ENCODE assay signal across 19 cellular contexts in the genomic region with DNA sequence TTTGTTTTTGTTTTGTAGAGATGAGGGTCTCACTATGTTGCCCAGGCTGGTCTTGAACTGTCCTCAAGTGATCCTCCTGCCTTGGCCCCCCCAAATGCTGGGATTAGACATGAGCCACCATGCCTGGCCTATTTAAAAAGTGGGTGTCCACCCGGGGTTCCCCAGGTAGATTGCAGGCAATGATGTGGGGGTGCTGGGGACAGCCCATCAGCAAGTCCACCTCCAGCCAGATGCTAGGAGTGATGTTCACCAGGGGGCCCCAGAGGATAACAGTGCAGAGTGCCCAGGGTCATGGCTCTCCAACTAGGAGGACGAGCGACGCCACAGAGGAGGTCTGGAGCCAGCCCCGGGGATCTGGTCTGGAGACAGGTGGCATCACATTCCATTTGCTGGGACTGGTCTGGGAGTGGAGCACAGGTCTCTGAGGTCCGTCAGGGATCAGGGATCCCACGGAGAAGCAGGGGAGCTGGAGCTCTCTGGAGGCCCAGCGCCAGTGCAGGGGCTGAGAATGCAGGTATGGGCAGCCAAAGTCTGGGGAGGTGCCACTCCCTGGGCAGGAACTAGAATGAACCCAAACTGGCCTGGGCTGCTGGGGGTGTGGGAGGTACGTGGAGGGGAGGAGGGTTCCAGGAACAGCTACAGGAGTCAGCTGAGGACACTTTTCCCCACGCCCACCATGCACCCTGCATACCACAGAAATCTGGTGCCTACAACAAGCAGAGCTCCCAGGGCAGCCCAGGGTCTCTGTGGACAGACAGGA. TPM values are rescaled to one million over a fixed set of nuclear protein-coding genes. Genes with fewer than 3 reads are reported as not detected.
DNase-seq lines count a peak whose midpoint lies in the region; ATAC-seq and TF ChIP-seq lines count a peak whose summit lies in the region.
"Had no signal": no experiment of that assay in that cellular context is flagged by ENCODE, and none has a peak within 500 bp of the region (broad histone marks: within the 10 kb centered on the region; RNA-seq: fewer than 3 reads in every experiment).

No MANE protein-coding gene starts in this region.

- no peak overlapping the region for H3K4me3 Mint-ChIP-seq in activated T-helper 1 cell treated with anti-CD3 and anti-CD28 coated beads, Interleukin-12 subunit alpha, Interleukin-12 subunit beta, Interleukin-2, Interleukin-4 antibody, amounts not matched to agents 30 ng/mL and 10 ng/mL and 1 ng/mL, durations not matched to agents 14 hours and 24 hours and 36 hours
- H3K4me3 Mint-ChIP-seq: activated naive CD8-positive, alpha-beta T cell treated with anti-CD3 and anti-CD28 coated beads for 36 hours; brain; T-helper 2 cell treated with Interferon-gamma antibody and Interleukin-4, amounts not matched to agents 5 μg/mL and 100 μg/mL, for 36 hours had no signal

- no peaks in the 10 kb centered on the region for H3K9me3 Mint-ChIP-seq in activated T-helper 1 cell treated with anti-CD3 and anti-CD28 coated beads, Interleukin-12 subunit alpha, Interleukin-12 subunit beta, Interleukin-2, Interleukin-4 antibody, amounts not matched to agents 30 ng/mL and 10 ng/mL and 1 ng/mL, durations not matched to agents 14 hours and 24 hours and 36 hours
- H3K9me3 Mint-ChIP-seq: activated naive CD8-positive, alpha-beta T cell treated with anti-CD3 and anti-CD28 coated beads for 36 hours; T-helper 2 cell treated with Interferon-gamma antibody and Interleukin-4, amounts not matched to agents 5 μg/mL and 100 μg/mL, for 36 hours had no signal

- no peaks in the 10 kb centered on the region for H3K36me3 Mint-ChIP-seq in activated T-helper 1 cell treated with anti-CD3 and anti-CD28 coated beads, Interleukin-12 subunit alpha, Interleukin-12 subunit beta, Interleukin-2, Interleukin-4 antibody, amounts not matched to agents 30 ng/mL and 10 ng/mL and 1 ng/mL, durations not matched to agents 14 hours and 24 hours and 36 hours (ENCODE audit: low read depth)
- H3K36me3 Mint-ChIP-seq: brain had no signal

- TF ChIP-seq EP300 in Ishikawa (IDR thresholded peaks at IDR 0.05; ENCODE audit: borderline replicate concordance), result no peak

- no peak overlapping the region for H3K27ac Mint-ChIP-seq in activated T-helper 1 cell treated with anti-CD3 and anti-CD28 coated beads, Interleukin-12 subunit alpha, Interleukin-12 subunit beta, Interleukin-2, Interleukin-4 antibody, amounts not matched to agents 30 ng/mL and 10 ng/mL and 1 ng/mL, durations not matched to agents 14 hours and 24 hours and 36 hours
- H3K27ac Mint-ChIP-seq: activated naive CD8-positive, alpha-beta T cell treated with anti-CD3 and anti-CD28 coated beads for 36 hours; brain; T-helper 2 cell treated with Interferon-gamma antibody and Interleukin-4, amounts not matched to agents 5 μg/mL and 100 μg/mL, for 36 hours had no signal

- no peaks in the 10 kb centered on the region; the same call in 1 of the 2 replicates for H3K27me3 ChIP-seq in GM06990 (replicated peaks; ENCODE audit: control insufficient read depth, insufficient read depth, low read length)
- peaks cover 1% of the 10 kb centered on the region for H3K27me3 ChIP-seq in brain microvascular endothelial cell (replicated peaks)

- TF ChIP-seq RAD21 in Ishikawa (IDR thresholded peaks at IDR 0.05; ENCODE audit: low read depth), result 0 out of 2 replicates have a peak, but pooled peaks have one; percentile 9

- H3K4me3 ChIP-seq in GM06990 (replicated peaks; ENCODE audit: low read depth, low read length), result no peak overlapping the region
- H3K4me3 ChIP-seq in brain microvascular endothelial cell (ENCODE audit: low read depth, low read length), result no peak overlapping the region
- H3K4me3 ChIP-seq: skin epidermis, tibial artery had no signal

- H3K4me1 Mint-ChIP-seq in activated T-helper 1 cell treated with anti-CD3 and anti-CD28 coated beads, Interleukin-12 subunit alpha, Interleukin-12 subunit beta, Interleukin-2, Interleukin-4 antibody, amounts not matched to agents 30 ng/mL and 10 ng/mL and 1 ng/mL, durations not matched to agents 14 hours and 24 hours and 36 hours (ENCODE audit: low read depth), result no peaks in the 10 kb centered on the region
- H3K4me1 Mint-ChIP-seq: activated naive CD8-positive, alpha-beta T cell treated with anti-CD3 and anti-CD28 coated beads for 36 hours; brain had no signal

- in situ Hi-C loops in brain microvascular endothelial cell (cut with HindIII; ENCODE audit: low pct_ligation_motif_present, low sequenced_read_pairs), result no loop called here

- TF ChIP-seq CTCF in GM06990 (IDR thresholded peaks at IDR 0.05; ENCODE audit: insufficient read depth, low read length, poor library complexity, severe bottlenecking) (peak; percentile 13), brain microvascular endothelial cell (IDR thresholded peaks at IDR 0.05; ENCODE audit: low read depth, low read length, missing control alignments) (peak; percentile 25)

- no peaks in the 10 kb centered on the region for H3K27me3 Mint-ChIP-seq in activated T-helper 1 cell treated with anti-CD3 and anti-CD28 coated beads, Interleukin-12 subunit alpha, Interleukin-12 subunit beta, Interleukin-2, Interleukin-4 antibody, amounts not matched to agents 30 ng/mL and 10 ng/mL and 1 ng/mL, durations not matched to agents 14 hours and 24 hours and 36 hours (ENCODE audit: insufficient read depth)

- DNase-seq in GM06990 (ENCODE audit: extremely low read depth, insufficient read length) (no peak), brain microvascular endothelial cell (no peak), left kidney (ENCODE audit: low read depth, low spot score) (peak; percentile 20), left colon (no peak), NCI-H1092 treated with DMSO at 0.1 percent for 48 hours (lab: John Stamatoyannopoulos, UW) (no peak)
- DNase-seq in activated T-helper 1 cell treated with anti-CD3 and anti-CD28 coated beads, Interleukin-12 subunit alpha, Interleukin-12 subunit beta, Interleukin-2, Interleukin-4 antibody, amounts not matched to agents 30 ng/mL and 10 ng/mL and 1 ng/mL, durations not matched to agents 14 hours and 24 hours and 36 hours (ENCODE audit: low spot score), result no peak
- DNase-seq: activated naive CD8-positive, alpha-beta T cell treated with anti-CD3 and anti-CD28 coated beads for 36 hours; C1 segment of cervical spinal cord; DMS79; NCI-H1048; NCI-H774; occipital lobe; SHP77; stimulated activated CD4-positive, alpha-beta T cell treated with anti-CD3 and anti-CD28 coated beads, Interleukin-4, amount 100 ng/mL, for 4 hours; tibial artery had no signal

- H3K36me3 ChIP-seq in GM06990 (ENCODE audit: control insufficient read depth, insufficient read depth, low read length) (no peaks in the 10 kb centered on the region), brain microvascular endothelial cell (replicated peaks) (no peaks in the 10 kb centered on the region)
- H3K36me3 ChIP-seq: tibial artery had no signal

- intact Hi-C loops in left colon (cut with DNase I, micrococcal nuclease), result no loop called here
- intact Hi-C loops in activated T-helper 1 cell treated with anti-CD3 and anti-CD28 coated beads, Interleukin-12 subunit alpha, Interleukin-12 subunit beta, Interleukin-2, Interleukin-4 antibody, amounts not matched to agents 30 ng/mL and 10 ng/mL and 1 ng/mL, durations not matched to agents 14 hours and 24 hours and 36 hours (cut with micrococcal nuclease), result no loop called here

- ATAC-seq in left colon, result no peak

- no peak overlapping the region for H3K27ac ChIP-seq in brain microvascular endothelial cell
- H3K27ac ChIP-seq: skin epidermis, tibial artery had no signal

TF ChIP-seq in Ishikawa, 13 proteins besides CTCF, POLR2A, EP300 and RAD21:
- TF ChIP-seq, protein P1, sequence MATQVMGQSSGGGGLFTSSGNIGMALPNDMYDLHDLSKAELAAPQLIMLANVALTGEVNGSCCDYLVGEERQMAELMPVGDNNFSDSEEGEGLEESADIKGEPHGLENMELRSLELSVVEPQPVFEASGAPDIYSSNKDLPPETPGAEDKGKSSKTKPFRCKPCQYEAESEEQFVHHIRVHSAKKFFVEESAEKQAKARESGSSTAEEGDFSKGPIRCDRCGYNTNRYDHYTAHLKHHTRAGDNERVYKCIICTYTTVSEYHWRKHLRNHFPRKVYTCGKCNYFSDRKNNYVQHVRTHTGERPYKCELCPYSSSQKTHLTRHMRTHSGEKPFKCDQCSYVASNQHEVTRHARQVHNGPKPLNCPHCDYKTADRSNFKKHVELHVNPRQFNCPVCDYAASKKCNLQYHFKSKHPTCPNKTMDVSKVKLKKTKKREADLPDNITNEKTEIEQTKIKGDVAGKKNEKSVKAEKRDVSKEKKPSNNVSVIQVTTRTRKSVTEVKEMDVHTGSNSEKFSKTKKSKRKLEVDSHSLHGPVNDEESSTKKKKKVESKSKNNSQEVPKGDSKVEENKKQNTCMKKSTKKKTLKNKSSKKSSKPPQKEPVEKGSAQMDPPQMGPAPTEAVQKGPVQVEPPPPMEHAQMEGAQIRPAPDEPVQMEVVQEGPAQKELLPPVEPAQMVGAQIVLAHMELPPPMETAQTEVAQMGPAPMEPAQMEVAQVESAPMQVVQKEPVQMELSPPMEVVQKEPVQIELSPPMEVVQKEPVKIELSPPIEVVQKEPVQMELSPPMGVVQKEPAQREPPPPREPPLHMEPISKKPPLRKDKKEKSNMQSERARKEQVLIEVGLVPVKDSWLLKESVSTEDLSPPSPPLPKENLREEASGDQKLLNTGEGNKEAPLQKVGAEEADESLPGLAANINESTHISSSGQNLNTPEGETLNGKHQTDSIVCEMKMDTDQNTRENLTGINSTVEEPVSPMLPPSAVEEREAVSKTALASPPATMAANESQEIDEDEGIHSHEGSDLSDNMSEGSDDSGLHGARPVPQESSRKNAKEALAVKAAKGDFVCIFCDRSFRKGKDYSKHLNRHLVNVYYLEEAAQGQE (IDR thresholded peaks at IDR 0.05; ENCODE audit: low read depth), result no peak
- TF ChIP-seq, protein P2, sequence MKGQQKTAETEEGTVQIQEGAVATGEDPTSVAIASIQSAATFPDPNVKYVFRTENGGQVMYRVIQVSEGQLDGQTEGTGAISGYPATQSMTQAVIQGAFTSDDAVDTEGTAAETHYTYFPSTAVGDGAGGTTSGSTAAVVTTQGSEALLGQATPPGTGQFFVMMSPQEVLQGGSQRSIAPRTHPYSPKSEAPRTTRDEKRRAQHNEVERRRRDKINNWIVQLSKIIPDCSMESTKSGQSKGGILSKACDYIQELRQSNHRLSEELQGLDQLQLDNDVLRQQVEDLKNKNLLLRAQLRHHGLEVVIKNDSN (IDR thresholded peaks at IDR 0.05), result no peak
- TF ChIP-seq NFIC (IDR thresholded peaks at IDR 0.05), result no peak

RNA-seq across cellular contexts. Expression of a gene that starts 51.2 kb away (rescaled TPM):
- 10 to 100 TPM; 36.4 to 66.2 TPM for total RNA-seq in left colon
- 3.0 and 3.7 TPM in 2 replicates for total RNA-seq in activated T-helper 1 cell treated with anti-CD3 and anti-CD28 coated beads, Interleukin-12 subunit alpha, Interleukin-12 subunit beta, Interleukin-2, Interleukin-4 antibody, amounts not matched to agents 30 ng/mL and 10 ng/mL and 1 ng/mL, durations not matched to agents 14 hours and 24 hours and 36 hours
